In genomic region chr4:94909645-94910044, GRCh38 we compare ENCODE assay signal across 27 cellular contexts.
"Had no signal": no experiment of that assay in that cellular context is flagged by ENCODE, and none has a peak within 500 bp of the region (broad histone marks: within the 10 kb centered on the region; RNA-seq: fewer than 3 reads in every experiment).

No MANE protein-coding gene starts in this region.

- H3K27ac Mint-ChIP-seq: activated B cell treated with CpG ODN at 0.5 μM for 24 hours; activated CD4-positive, alpha-beta T cell treated with anti-CD3 and anti-CD28 coated beads for 36 hours; activated naive CD8-positive, alpha-beta T cell treated with anti-CD3 and anti-CD28 coated beads, Interleukin-2, amount 50 U/mL, for 24 hours; activated T-cell treated with anti-CD3 and anti-CD28 coated beads, Interleukin-2, amount 50 U/mL, for 24 hours; activated T-helper 2 cell treated with anti-CD3 and anti-CD28 coated beads, Interferon-gamma antibody, Interleukin-2, Interleukin-4, amounts not matched to agents 10 μg/mL and 5 μg/mL and 100 μg/mL, durations not matched to agents 14 hours and 24 hours and 36 hours; natural killer cell treated with Interleukin-12 subunit alpha and Interleukin-12 subunit beta and Interleukin-15 and Interleukin-18, amount 100 ng/mL, for 72 hours; stimulated activated naive CD8-positive, alpha-beta T cell treated with anti-CD3 and anti-CD28 coated beads, Interleukin-15, Interleukin-2, amounts not matched to agents 100 ng/mL and 50 ng/mL, for 24 hours; T-helper 17 cell had no signal

- H3K36me3 Mint-ChIP-seq: natural killer cell treated with Interleukin-12 subunit alpha and Interleukin-12 subunit beta and Interleukin-15 and Interleukin-18, amount 100 ng/mL, for 72 hours had no signal

- DNase-seq: activated B cell treated with CpG ODN at 0.5 μM for 24 hours; activated CD4-positive, alpha-beta T cell treated with anti-CD3 and anti-CD28 coated beads for 36 hours; activated CD4-positive, alpha-beta T cell treated with anti-CD3 and anti-CD28 coated beads, Interleukin-2, amount 50 U/mL, for 4 hours; activated CD8-positive, alpha-beta memory T cell treated with anti-CD3 and anti-CD28 coated beads for 24 hours; activated CD8-positive, alpha-beta memory T cell treated with anti-CD3 and anti-CD28 coated beads, Interleukin-2, amount 50 U/mL, for 4 hours; activated naive CD4-positive, alpha-beta T cell treated with Interleukin-2 at 50 U/mL for 16 hours; activated naive CD8-positive, alpha-beta T cell treated with anti-CD3 and anti-CD28 coated beads, Interleukin-2, amount 50 U/mL, for 24 hours; activated T-cell treated with anti-CD3 and anti-CD28 coated beads, Interleukin-2, amount 50 U/mL, for 24 hours; brain microvascular endothelial cell; central memory CD4-positive, alpha-beta T cell; dermis blood vessel endothelial cell; effector CD8-positive, alpha-beta T cell; erythroblast; foreskin fibroblast; kidney; left ventricle myocardium inferior; midbrain; pancreas; right lobe of liver; stimulated activated CD4-positive, alpha-beta T cell treated with anti-CD3 and anti-CD28 coated beads, Interleukin-1b, Interleukin-23, amount 100 ng/mL, for 48 hours; substantia nigra; T-helper 17 cell; thyroid gland; upper lobe of right lung had no signal

- ATAC-seq: activated CD4-positive, alpha-beta T cell treated with anti-CD3 and anti-CD28 coated beads for 36 hours; activated naive CD8-positive, alpha-beta T cell treated with anti-CD3 and anti-CD28 coated beads, Interleukin-2, amount 50 U/mL, for 24 hours; natural killer cell treated with Interleukin-12 subunit alpha and Interleukin-12 subunit beta and Interleukin-15 and Interleukin-18, amount 100 ng/mL, for 72 hours; pancreas; right lobe of liver; T-helper 17 cell; upper lobe of right lung had no signal

- H3K4me3 Mint-ChIP-seq: activated B cell treated with CpG ODN at 0.5 μM for 24 hours; activated CD4-positive, alpha-beta T cell treated with anti-CD3 and anti-CD28 coated beads for 36 hours; activated naive CD8-positive, alpha-beta T cell treated with anti-CD3 and anti-CD28 coated beads, Interleukin-2, amount 50 U/mL, for 24 hours; activated T-cell treated with anti-CD3 and anti-CD28 coated beads, Interleukin-2, amount 50 U/mL, for 24 hours; natural killer cell treated with Interleukin-12 subunit alpha and Interleukin-12 subunit beta and Interleukin-15 and Interleukin-18, amount 100 ng/mL, for 72 hours; stimulated activated naive CD8-positive, alpha-beta T cell treated with anti-CD3 and anti-CD28 coated beads, Interleukin-15, Interleukin-2, amounts not matched to agents 100 ng/mL and 50 ng/mL, for 24 hours; T-helper 17 cell had no signal

- H3K9me3 Mint-ChIP-seq: activated naive CD8-positive, alpha-beta T cell treated with anti-CD3 and anti-CD28 coated beads, Interleukin-2, amount 50 U/mL, for 24 hours; activated T-cell treated with anti-CD3 and anti-CD28 coated beads, Interleukin-2, amount 50 U/mL, for 24 hours; natural killer cell treated with Interleukin-12 subunit alpha and Interleukin-12 subunit beta and Interleukin-15 and Interleukin-18, amount 100 ng/mL, for 72 hours; stimulated activated naive CD8-positive, alpha-beta T cell treated with anti-CD3 and anti-CD28 coated beads, Interleukin-15, Interleukin-2, amounts not matched to agents 100 ng/mL and 50 ng/mL, for 24 hours had no signal

- H3K27me3 Mint-ChIP-seq: activated B cell treated with CpG ODN at 0.5 μM for 24 hours; activated naive CD8-positive, alpha-beta T cell treated with anti-CD3 and anti-CD28 coated beads, Interleukin-2, amount 50 U/mL, for 24 hours; activated T-cell treated with anti-CD3 and anti-CD28 coated beads, Interleukin-2, amount 50 U/mL, for 24 hours; natural killer cell treated with Interleukin-12 subunit alpha and Interleukin-12 subunit beta and Interleukin-15 and Interleukin-18, amount 100 ng/mL, for 72 hours; stimulated activated naive CD8-positive, alpha-beta T cell treated with anti-CD3 and anti-CD28 coated beads, Interleukin-15, Interleukin-2, amounts not matched to agents 100 ng/mL and 50 ng/mL, for 24 hours had no signal

- H3K4me1 Mint-ChIP-seq: activated B cell treated with CpG ODN at 0.5 μM for 24 hours had no signal
